Comparison of ENCODE assay signal across 25 cellular contexts in genomic region chr2:200272320-200272719, GRCh38.
"Had no signal": no experiment of that assay in that cellular context is flagged by ENCODE, and none has a peak within 500 bp of the region (broad histone marks: within the 10 kb centered on the region; RNA-seq: fewer than 3 reads in every experiment).

No MANE protein-coding gene starts in this region.

- DNase-seq: colonic mucosa; cortex of kidney; effector CD8-positive, alpha-beta T cell; effector memory CD8-positive, alpha-beta T cell; endodermal cell; erythroblast; esophagus squamous epithelium; foreskin fibroblast; foreskin melanocyte; gastrocnemius medialis; glutamatergic neuron; head of caudate nucleus; heart right ventricle; hippocampal formation; left cardiac atrium; left ventricle myocardium inferior; lower lobe of right lung; mesenchymal stem cell; mucosa of descending colon; naive B cell had no signal

- H3K4me3 ChIP-seq: colonic mucosa, esophagus squamous epithelium, gastrocnemius medialis, heart right ventricle, left ventricle myocardium inferior, lower lobe of right lung, mucosa of descending colon had no signal

- H3K27ac ChIP-seq: colonic mucosa, epithelial cell of prostate, esophagus squamous epithelium, gastrocnemius medialis, heart right ventricle, left ventricle myocardium inferior, lower lobe of right lung had no signal

- ATAC-seq: effector memory CD8-positive, alpha-beta T cell; esophagus mucosa; gastrocnemius medialis; heart right ventricle; left cardiac atrium; lower lobe of right lung; mucosa of descending colon had no signal

- H3K27me3 ChIP-seq: colonic mucosa, esophagus squamous epithelium, gastrocnemius medialis, heart right ventricle had no signal

- H3K9me3 ChIP-seq: colonic mucosa, esophagus squamous epithelium, gastrocnemius medialis, heart right ventricle, left ventricle myocardium inferior, lower lobe of right lung, mucosa of descending colon had no signal

- H3K36me3 ChIP-seq: colonic mucosa, esophagus squamous epithelium, gastrocnemius medialis, heart right ventricle, left ventricle myocardium inferior, lower lobe of right lung had no signal

- H3K4me1 ChIP-seq: colonic mucosa, esophagus squamous epithelium, left ventricle myocardium inferior, lower lobe of right lung had no signal

- FAIRE-seq: endometrium, islet of Langerhans, keratinocyte had no signal
